In genomic region chr3:57354768-57355167, GRCh38 we compare ENCODE assay signal across 18 cellular contexts.
"Had no signal": no experiment of that assay in that cellular context is flagged by ENCODE, and none has a peak within 500 bp of the region (broad histone marks: within the 10 kb centered on the region; RNA-seq: fewer than 3 reads in every experiment).

No MANE protein-coding gene starts in this region.

- H3K27ac ChIP-seq: gastroesophageal sphincter, right atrium auricular region, tibial nerve, vagina had no signal

- H3K4me1 ChIP-seq: gastroesophageal sphincter, right atrium auricular region, tibial nerve, vagina had no signal

- ATAC-seq: activated naive CD4-positive, alpha-beta T cell treated with anti-CD3 and anti-CD28 coated beads, Interleukin-2, amount 50 U/mL, for 72 hours; activated T-cell treated with anti-CD3 and anti-CD28 coated beads, Interleukin-2, amount 50 U/mL, for 4 hours; gastroesophageal sphincter; left lobe of liver had no signal

- H3K36me3 Mint-ChIP-seq: activated naive CD4-positive, alpha-beta T cell treated with anti-CD3 and anti-CD28 coated beads, Interleukin-2, amount 50 U/mL, for 72 hours had no signal

- H3K27me3 ChIP-seq: gastroesophageal sphincter, tibial nerve, vagina had no signal

- H3K4me1 Mint-ChIP-seq: activated CD4-positive, alpha-beta memory T cell treated with anti-CD3 and anti-CD28 coated beads, Interleukin-2, amount 10 ng/mL, durations not matched to agents 7 days and 5 days; nephron progenitor cell had no signal

- H3K9me3 ChIP-seq: gastroesophageal sphincter, right atrium auricular region, tibial nerve, vagina had no signal

- H3K9me3 Mint-ChIP-seq: activated CD4-positive, alpha-beta memory T cell treated with anti-CD3 and anti-CD28 coated beads, Interleukin-2, amount 10 ng/mL, durations not matched to agents 7 days and 5 days; activated naive CD4-positive, alpha-beta T cell treated with anti-CD3 and anti-CD28 coated beads, Interleukin-2, amount 50 U/mL, for 72 hours; activated T-cell treated with anti-CD3 and anti-CD28 coated beads, Interleukin-2, amount 50 U/mL, for 4 hours; nephron progenitor cell had no signal

- H3K36me3 ChIP-seq: gastroesophageal sphincter, right atrium auricular region, tibial nerve, vagina had no signal

- H3K27ac Mint-ChIP-seq: activated CD4-positive, alpha-beta memory T cell treated with anti-CD3 and anti-CD28 coated beads, Interleukin-2, amount 10 ng/mL, durations not matched to agents 7 days and 5 days; activated naive CD4-positive, alpha-beta T cell treated with anti-CD3 and anti-CD28 coated beads, Interleukin-2, amount 50 U/mL, for 72 hours; nephron progenitor cell; progenitor cell of endocrine pancreas had no signal

- H3K27me3 Mint-ChIP-seq: progenitor cell of endocrine pancreas had no signal

- H3K4me3 ChIP-seq: gastroesophageal sphincter, right atrium auricular region, tibial nerve, vagina had no signal

- DNase-seq: activated CD4-positive, alpha-beta memory T cell treated with anti-CD3 and anti-CD28 coated beads, Interleukin-2, amount 10 ng/mL, durations not matched to agents 7 days and 5 days; activated CD4-positive, alpha-beta T cell treated with anti-CD3 and anti-CD28 coated beads for 4 hours; activated gamma-delta T cell; activated T-cell treated with anti-CD3 and anti-CD28 coated beads, Interleukin-2, amount 50 U/mL, for 4 hours; islet precursor cell; mesenchymal stem cell; nephron progenitor cell; stimulated activated CD4-positive, alpha-beta T cell treated with anti-CD3 and anti-CD28 coated beads, Interleukin-15, amount 100 ng/mL, for 24 hours; stimulated activated CD4-positive, alpha-beta T cell treated with anti-CD3 and anti-CD28 coated beads, Interleukin-4, amount 100 ng/mL, for 24 hours; stimulated activated naive CD4-positive, alpha-beta T cell treated with Interleukin-2 at 50 U/mL for 16 hours; substantia nigra had no signal

- H3K4me3 Mint-ChIP-seq: activated CD4-positive, alpha-beta memory T cell treated with anti-CD3 and anti-CD28 coated beads, Interleukin-2, amount 10 ng/mL, durations not matched to agents 7 days and 5 days; activated T-cell treated with anti-CD3 and anti-CD28 coated beads, Interleukin-2, amount 50 U/mL, for 4 hours; nephron progenitor cell had no signal
